Comparison of ENCODE assay signal across 21 cellular contexts in the genomic region with DNA sequence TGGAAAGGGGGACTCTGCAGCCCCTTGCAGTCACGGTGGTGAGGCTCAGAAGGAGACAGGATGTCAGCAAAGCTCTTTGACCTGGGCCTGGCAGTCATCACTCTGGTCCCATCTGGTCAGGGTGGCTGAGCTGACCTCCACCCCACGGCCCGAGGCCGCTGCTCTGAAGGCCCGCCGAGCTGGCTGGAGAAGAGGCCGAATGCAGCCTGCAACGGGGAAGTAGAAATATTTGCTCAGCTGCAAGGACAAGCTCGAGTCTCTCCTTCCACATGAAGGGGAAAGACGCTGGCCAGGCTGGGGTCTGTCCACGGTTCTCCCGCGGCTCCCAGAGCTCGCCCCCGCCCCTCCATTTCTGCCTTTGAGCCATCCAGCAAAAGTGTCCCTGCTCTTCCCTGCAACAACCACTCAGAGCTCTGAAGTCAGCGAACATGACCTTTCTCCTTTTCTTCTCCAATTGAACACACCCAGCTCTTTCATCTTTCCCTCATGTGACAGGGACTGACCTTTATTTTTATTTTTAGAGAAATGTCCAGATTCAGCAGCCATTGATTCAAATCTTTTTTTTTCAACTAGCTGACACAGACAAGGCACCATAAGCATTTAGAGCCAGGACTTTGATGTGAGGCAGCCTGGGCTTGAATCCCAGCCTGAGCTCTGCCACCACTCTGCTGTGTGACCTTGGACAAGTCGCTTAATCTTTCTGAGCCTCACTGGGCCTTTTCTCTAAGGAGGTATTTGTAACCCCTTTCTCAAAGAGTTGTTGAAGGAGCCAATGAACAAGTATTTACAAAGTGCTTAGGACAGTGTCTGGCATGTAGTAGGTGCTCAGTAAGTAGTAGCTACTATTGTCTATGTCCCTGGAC.
DNase-seq lines count a peak whose midpoint lies in the region; ATAC-seq and TF ChIP-seq lines count a peak whose summit lies in the region.
"Had no signal": no experiment of that assay in that cellular context is flagged by ENCODE, and none has a peak within 500 bp of the region (broad histone marks: within the 10 kb centered on the region; RNA-seq: fewer than 3 reads in every experiment).

No MANE protein-coding gene starts in this region.

- H2BK15ac ChIP-seq in neuronal stem cell (ENCODE audit: low read length) = no peak overlapping the region

- no peak overlapping the region for H3K4ac ChIP-seq in neuronal stem cell (ENCODE audit: low read length)

- CTCF ChIA-PET in T-cell (lab: Charles Lee) = interaction anchor here in 1 of 2 donors (0.6 kb wide), 1 partner anchor 17 kb away, joined by 3 read pairs; no protein-coding TSS in a partner anchor

- H3K4me2 ChIP-seq in neuronal stem cell (ENCODE audit: insufficient read depth, low read length, poor library complexity, severe bottlenecking) = no peak overlapping the region

- H3K36me3 Mint-ChIP-seq in T-cell (no peaks in the 10 kb centered on the region), endodermal cell (ENCODE audit: low read depth) (no peaks in the 10 kb centered on the region)
- H3K36me3 Mint-ChIP-seq: CD14-positive monocyte had no signal

- POLR2A ChIA-PET in T-cell (lab: Charles Lee) = no interaction called here

- no peak overlapping the region for H2BK12ac ChIP-seq in neuronal stem cell (ENCODE audit: low read length)

- H3K18ac ChIP-seq in neuronal stem cell (ENCODE audit: low read length) = no peak overlapping the region

- H3K27ac Mint-ChIP-seq in T-cell (no peak overlapping the region), endodermal cell (no peak overlapping the region)
- H3K27ac Mint-ChIP-seq: activated B cell treated with CpG ODN at 0.5 μM for 24 hours, CD14-positive monocyte had no signal

- H3K36me3 ChIP-seq in iPS-15b (ENCODE audit: control insufficient read depth, insufficient read depth, low read length) (no peaks in the 10 kb centered on the region), neuronal stem cell (replicated peaks in 1 of 2; ENCODE audit: control insufficient read depth in 2 of 2, insufficient read depth in 2 of 2, low read length in 2 of 2) (no peaks in the 10 kb centered on the region), endodermal cell (ENCODE audit: control insufficient read depth, insufficient read depth, low read length) (no peaks in the 10 kb centered on the region)
- H3K36me3 ChIP-seq: brain microvascular endothelial cell, right lobe of liver, uterus had no signal

- H3K79me1 ChIP-seq in neuronal stem cell (ENCODE audit: low read depth, low read length) = no peaks in the 10 kb centered on the region

- no peak overlapping the region for H3K4me3 ChIP-seq in iPS-15b (ENCODE audit: low read depth, low read length)
- H3K4me3 ChIP-seq in neuronal stem cell (ENCODE audit: low read length in 2 of 2) = no peak overlapping the region
- no peak overlapping the region for H3K4me3 ChIP-seq in endodermal cell (ENCODE audit: low read length)
- H3K4me3 ChIP-seq: right lobe of liver, uterus had no signal

- H4K8ac ChIP-seq in neuronal stem cell (ENCODE audit: low read depth, low read length) = no peak overlapping the region

- H2AK5ac ChIP-seq in neuronal stem cell (ENCODE audit: low read depth, low read length) = no peak overlapping the region

- H3K4me1 ChIP-seq in iPS-15b (ENCODE audit: control insufficient read depth, insufficient read depth, low read length) (no peaks in the 10 kb centered on the region), neuronal stem cell (ENCODE audit: control insufficient read depth in 2 of 2, insufficient read depth in 1 of 2, low read depth in 1 of 2, low read length in 2 of 2) (no peaks in the 10 kb centered on the region), endodermal cell (ENCODE audit: control insufficient read depth, insufficient read depth, low read length) (peaks cover 4% of the 10 kb centered on the region)
- H3K4me1 ChIP-seq: uterus had no signal

- H3K27me3 ChIP-seq in iPS-15b (ENCODE audit: control insufficient read depth, insufficient read depth, low read length) = no peaks in the 10 kb centered on the region
- peaks cover 0 to 18% (median 0%) of the 10 kb centered on the region in 3 experiments for H3K27me3 ChIP-seq in neuronal stem cell (ENCODE audit: control insufficient read depth in 3 of 3, insufficient read depth in 3 of 3, low read depth in 1 of 3, low read length in 3 of 3)
- H3K27me3 ChIP-seq in endodermal cell (ENCODE audit: control insufficient read depth, insufficient read depth, low read length, poor library complexity, severe bottlenecking) = no peaks in the 10 kb centered on the region
- H3K27me3 ChIP-seq: brain microvascular endothelial cell, right lobe of liver had no signal

- H3K9ac ChIP-seq in iPS-15b (ENCODE audit: low read depth, low read length) (peak overlapping the region; percentile 5), neuronal stem cell (ENCODE audit: low read depth, low read length, poor library complexity) (no peak overlapping the region), endodermal cell (ENCODE audit: extremely low read depth, low read length, poor library complexity, severe bottlenecking) (no peak overlapping the region)
- H3K9ac ChIP-seq: parathyroid adenoma had no signal

- H3K27ac ChIP-seq in neuronal stem cell (replicated peaks; ENCODE audit: low read length) (no peak overlapping the region), endodermal cell (ENCODE audit: low read depth, low read length) (no peak overlapping the region)
- H3K27ac ChIP-seq: brain microvascular endothelial cell, parathyroid adenoma, right lobe of liver, uterus had no signal

- no peak for ATAC-seq in T-cell (replicated peaks in 1 of 4)
- ATAC-seq: naive thymus-derived CD4-positive, alpha-beta T cell had no signal

- no peak overlapping the region for H4K91ac ChIP-seq in neuronal stem cell (ENCODE audit: low read depth, low read length, poor library complexity)

- peaks cover 0 to 5% (median 0%) of the 10 kb centered on the region in 3 donors for H3K9me3 Mint-ChIP-seq in T-cell
- peaks cover 6% of the 10 kb centered on the region for H3K9me3 Mint-ChIP-seq in endodermal cell
- H3K9me3 Mint-ChIP-seq: activated B cell treated with CpG ODN at 0.5 μM for 24 hours had no signal

- no peak overlapping the region for H3K14ac ChIP-seq in neuronal stem cell (ENCODE audit: low read length)

- no peak overlapping the region for H3K23ac ChIP-seq in neuronal stem cell (ENCODE audit: low read depth, low read length, poor library complexity)

- H3K27me3 Mint-ChIP-seq in T-cell = peaks cover 30 to 52% of the 10 kb centered on the region in 2 donors
- H3K27me3 Mint-ChIP-seq in endodermal cell (ENCODE audit: insufficient read depth) = peaks cover 4% of the 10 kb centered on the region

- peak; percentile 53 for DNase-seq in COLO829 (ENCODE audit: low spot score)
- DNase-seq in NCI-H2227 (lab: John Stamatoyannopoulos, UW; ENCODE audit: unreplicated experiment) = peak; percentile 15
- no peak for DNase-seq in neuronal stem cell (ENCODE audit: low spot score)
- no peak for DNase-seq in T-cell
- no peak for DNase-seq in SKM-1 (lab: John Stamatoyannopoulos, UW; ENCODE audit: unreplicated experiment)
- DNase-seq in endodermal cell = no peak
- DNase-seq in NCI-H1048 (lab: John Stamatoyannopoulos, UW) = no peak
- DNase-seq: activated B cell treated with CpG ODN at 0.5 μM for 24 hours; activated CD4-positive, alpha-beta T cell treated with anti-CD3 and anti-CD28 coated beads, Interleukin-2, amount 50 U/mL, for 48 hours; activated gamma-delta T cell treated with Interleukin-2 at 50 U/mL for 16 hours; brain microvascular endothelial cell; naive thymus-derived CD4-positive, alpha-beta T cell; NCI-H1105 treated with DMSO at 0.1 percent for 48 hours; NCI-H2107; NCI-H510A treated with DMSO at 0.1 percent for 48 hours; right lobe of liver; T1000; uterus had no signal

- H3K9me3 ChIP-seq in iPS-15b (ENCODE audit: control insufficient read depth, insufficient read depth, low read length) (no peaks in the 10 kb centered on the region), neuronal stem cell (replicated peaks in 1 of 2; ENCODE audit: control insufficient read depth in 2 of 2, insufficient read depth in 1 of 2, low read depth in 1 of 2, low read length in 2 of 2) (no peaks in the 10 kb centered on the region), endodermal cell (ENCODE audit: control insufficient read depth, low read length) (no peaks in the 10 kb centered on the region)
- H3K9me3 ChIP-seq: right lobe of liver, uterus had no signal

- no CpG with 5 or more reads among the region's 17 CpGs for WGBS in neuronal stem cell (ENCODE audit: extremely low coverage in 2 of 2, insufficient read length in 2 of 2, insufficient replicate concordance in 1 of 2), 2 donors
- 87 to 89% methylated on average over 15 to 17 of the region's 17 CpGs for WGBS in endodermal cell (ENCODE audit: insufficient coverage in 1 of 2, insufficient read length in 1 of 2), 2 experiments

- H3K4me3 Mint-ChIP-seq in T-cell (no peak overlapping the region), endodermal cell (no peak overlapping the region)
- H3K4me3 Mint-ChIP-seq: activated B cell treated with CpG ODN at 0.5 μM for 24 hours; CD14-positive monocyte; naive thymus-derived CD4-positive, alpha-beta T cell had no signal

- no peak for TF ChIP-seq CTCF in endodermal cell (conservative IDR thresholded peaks at IDR 0.05)

- H2AFZ ChIP-seq in neuronal stem cell (ENCODE audit: low read length) = peak overlapping the region; percentile 41
- H2AFZ ChIP-seq: parathyroid adenoma had no signal

- H3K4me1 Mint-ChIP-seq in T-cell (peaks cover 0 to 2% (median 0%) of the 10 kb centered on the region in 3 donors), endodermal cell (no peaks in the 10 kb centered on the region)
- H3K4me1 Mint-ChIP-seq: activated B cell treated with CpG ODN at 0.5 μM for 24 hours, CD14-positive monocyte had no signal

- peak overlapping the region; percentile 25 for H2BK120ac ChIP-seq in neuronal stem cell (ENCODE audit: low read depth, low read length)

- H2BK5ac ChIP-seq in neuronal stem cell (ENCODE audit: low read length) = no peak overlapping the region

Comparison
In these comparisons a context has a peak if more than half of its experiments do, and no peak if none do; other contexts are left out.
1. DNase-seq: peak in COLO829 (single experiment) and NCI-H2227 (single experiment); none in neuronal stem cell (single experiment), T-cell (0 of 34), SKM-1 (single experiment), endodermal cell (single experiment) and NCI-H1048 (single experiment).